Comparison of ENCODE assay signal across 8 cellular contexts in genomic region chr21:44880762-44881585, GRCh38. TPM values are rescaled to one million over a fixed set of nuclear protein-coding genes. Genes with fewer than 3 reads are reported as not detected.
DNase-seq lines count a peak whose midpoint lies in the region; ATAC-seq, FAIRE-seq and TF ChIP-seq lines count a peak whose summit lies in the region.

No MANE protein-coding gene starts in this region.

- no peak overlapping the region for H3K4me2 ChIP-seq in GM12878 (ENCODE audit: control insufficient read depth, insufficient read depth)

- ATAC-seq in CD8-positive, alpha-beta T cell = peak; percentile 59
- peak; percentile 73 for ATAC-seq in GM12878
- ATAC-seq in HG03521 (IDR thresholded peaks at IDR 0.05; ENCODE audit: unreplicated experiment) = no peak
- no peak for ATAC-seq in omental fat pad (ENCODE audit: low FRiP score)

- no peak overlapping the region for H3K4me3 ChIP-seq in CD8-positive, alpha-beta T cell (ENCODE audit: low read depth, low read length)
- no peak overlapping the region for H3K4me3 ChIP-seq in GM12878
- no peak overlapping the region for H3K4me3 ChIP-seq in mucosa of rectum (ENCODE audit: low read length in 2 of 2)

- H3K4me1 Mint-ChIP-seq in CD8-positive, alpha-beta T cell (ENCODE audit: low read depth) = peaks cover 25% of the 10 kb centered on the region

- no peak for TF ChIP-seq CTCF in CD8-positive, alpha-beta T cell (IDR thresholded peaks at IDR 0.05)
- no peak for TF ChIP-seq CTCF in GM12878 (IDR thresholded peaks at IDR 0.05 in 2 of 3, conservative IDR thresholded peaks at IDR 0.05 in 1 of 3; ENCODE audit: control insufficient read depth in 2 of 3, extremely low read depth in 1 of 3, insufficient read depth in 1 of 3, low read depth in 3 of 3, low read length in 3 of 3)
- TF ChIP-seq CTCF in omental fat pad (IDR thresholded peaks at IDR 0.05) = no peak

- SMC1A ChIA-PET in GM12878 (lab: Charles Lee; ENCODE audit: uncharacterized antibody, unreplicated experiment) = interaction anchor here (0.6 to 2.3 kb wide), 6 partner anchors 11 to 1063 kb away, joined by 3 to 6 read pairs (median 4); partner anchors contain the start of gene UBE2G2

- H2AFZ ChIP-seq in GM12878 (ENCODE audit: control insufficient read depth, low read depth, low read length) = peak overlapping the region; percentile 41

- CTCF ChIA-PET in CD8-positive, alpha-beta T cell (lab: Charles Lee) = interaction anchor here (0.6 to 6.2 kb wide), 6 partner anchors 13 to 370 kb away, joined by 3 to 34 read pairs (median 3); no protein-coding TSS in a partner anchor
- CTCF ChIA-PET in GM12878 (lab: Yijun Ruan, JAX) = interaction anchor here (0.6 to 5.2 kb wide), 10 partner anchors 12 to 259 kb away, joined by 3 to 32 read pairs (median 8); partner anchors contain the start of gene UBE2G2

- H3K27ac Mint-ChIP-seq in CD8-positive, alpha-beta T cell = peak overlapping the region; percentile 84

- no peak for TF ChIP-seq POLR2A in GM12878 (IDR thresholded peaks at IDR 0.05; ENCODE audit: low read depth, low read length)

- peaks cover 2% of the 10 kb centered on the region for H3K36me3 ChIP-seq in CD8-positive, alpha-beta T cell (ENCODE audit: insufficient read depth, low read length)
- H3K36me3 ChIP-seq in GM12878 (ENCODE audit: control insufficient read depth in 2 of 2, insufficient read depth in 2 of 2, low read length in 1 of 2) (no peaks in the 10 kb centered on the region; a peak in 2 of 4 replicates), mucosa of rectum (ENCODE audit: control insufficient read depth in 2 of 2, insufficient read depth in 2 of 2, low read length in 2 of 2) (no peaks in the 10 kb centered on the region)

- in situ Hi-C loops in GM12878 (cut with MboI) = loop anchor here (10.0 kb wide), 1 partner anchor 54 kb away; no protein-coding TSS in a partner anchor

- POLR2A ChIA-PET in CD8-positive, alpha-beta T cell (lab: Charles Lee) = interaction anchor here (0.7 to 1.0 kb wide), 2 partner anchors 12 to 35 kb away, joined by 3 read pairs; no protein-coding TSS in a partner anchor
- POLR2A ChIA-PET in GM12878 (lab: Charles Lee) = interaction anchor here (1.3 to 1.5 kb wide), 2 partner anchors 36 to 46 kb away, joined by 5 to 8 read pairs; no protein-coding TSS in a partner anchor

- peaks cover 5% of the 10 kb centered on the region for H3K36me3 Mint-ChIP-seq in CD8-positive, alpha-beta T cell

- no peak for TF ChIP-seq RAD21 in GM12878 (IDR thresholded peaks at IDR 0.05; ENCODE audit: insufficient read depth, low read depth, low read length)

- peak; percentile 83 for FAIRE-seq in GM12878 (lab: Jason Lieb, UNC)

- H3K27me3 ChIP-seq in CD8-positive, alpha-beta T cell (ENCODE audit: insufficient read depth, low read length) = no peaks in the 10 kb centered on the region
- H3K27me3 ChIP-seq in GM12878 (replicated peaks in 1 of 2; ENCODE audit: control insufficient read depth in 2 of 2, insufficient read depth in 2 of 2, low read length in 1 of 2) = no peaks in the 10 kb centered on the region
- no peaks in the 10 kb centered on the region for H3K27me3 ChIP-seq in mucosa of rectum (ENCODE audit: control insufficient read depth in 2 of 2, insufficient read depth in 2 of 2, low read length in 2 of 2)

- no TSS peak for BruUV-seq in GM12878 (replicated peaks; lab: Mats Ljungman, UMichigan)

- no peak overlapping the region for H3K27ac ChIP-seq in CD8-positive, alpha-beta T cell (ENCODE audit: low read depth, low read length)
- H3K27ac ChIP-seq in GM12878 (ENCODE audit: control insufficient read depth, insufficient read depth) (peak overlapping the region; percentile 25), mucosa of rectum (ENCODE audit: low read depth in 2 of 2, low read length in 2 of 2) (peak overlapping the region; percentile 6 to 54)

- peaks cover 24% of the 10 kb centered on the region for H3K4me1 ChIP-seq in CD8-positive, alpha-beta T cell (ENCODE audit: insufficient read depth, low read length)
- H3K4me1 ChIP-seq in GM12878 (ENCODE audit: control insufficient read depth, insufficient read depth, low read length) = peaks cover 36% of the 10 kb centered on the region
- peaks cover 7 to 31% of the 10 kb centered on the region in 2 donors for H3K4me1 ChIP-seq in mucosa of rectum (ENCODE audit: control insufficient read depth in 2 of 2, insufficient read depth in 2 of 2, low read length in 2 of 2)

- no peaks in the 10 kb centered on the region for H3K79me2 ChIP-seq in GM12878 (ENCODE audit: control insufficient read depth, insufficient read depth, low read length)

- no peaks in the 10 kb centered on the region for H3K27me3 Mint-ChIP-seq in CD8-positive, alpha-beta T cell (ENCODE audit: low read depth)

- no peaks in the 10 kb centered on the region for H3K9me3 ChIP-seq in CD8-positive, alpha-beta T cell (ENCODE audit: low read length)
- no peaks in the 10 kb centered on the region for H3K9me3 ChIP-seq in GM12878 (replicated peaks; ENCODE audit: control insufficient read depth, insufficient read depth, low read length)
- H3K9me3 ChIP-seq in mucosa of rectum (ENCODE audit: control insufficient read depth in 2 of 2, low read length in 2 of 2) = no peaks in the 10 kb centered on the region

- no peaks in the 10 kb centered on the region for H3K9me3 Mint-ChIP-seq in CD8-positive, alpha-beta T cell

- DNase-seq in CD8-positive, alpha-beta T cell = no peak
- DNase-seq in MV-4-11 (lab: John Stamatoyannopoulos, UW) (peak; percentile 100), GM12878 (ENCODE audit: low read depth, low spot score) (no peak), omental fat pad (ENCODE audit: low spot score) (no peak), NCI-H187 treated with DMSO at 0.1 percent for 48 hours (lab: John Stamatoyannopoulos, UW) (no peak)
- no peak for DNase-seq in activated CD8-positive, alpha-beta memory T cell treated with anti-CD3 and anti-CD28 coated beads for 24 hours

- peak overlapping the region; percentile 13 for H3K4me3 Mint-ChIP-seq in CD8-positive, alpha-beta T cell

- under 1% methylated on average over 6 of the region's 6 CpGs for WGBS in GM12878 (ENCODE audit: insufficient coverage, insufficient replicate concordance, low lambda C conversion rate, missing lambda C conversion rate)

- H3K9ac ChIP-seq in GM12878 (ENCODE audit: control insufficient read depth, insufficient read depth, low read length) (no peak overlapping the region), mucosa of rectum (ENCODE audit: low read depth in 1 of 2, low read length in 2 of 2) (no peak overlapping the region)

- intact Hi-C loops in CD8-positive, alpha-beta T cell (cut with DNase I, micrococcal nuclease) = no loop called here
- intact Hi-C loops in GM12878 (cut with micrococcal nuclease; ENCODE audit: unreplicated experiment) = no loop called here

- RAD21 ChIA-PET in GM12878 (lab: Charles Lee; ENCODE audit: unreplicated experiment) = interaction anchor here (0.8 to 2.9 kb wide), 4 partner anchors 27 to 64 kb away, joined by 3 to 14 read pairs (median 4); no protein-coding TSS in a partner anchor

- peak in 1 of 2 experiments; percentile 57; a peak in 1 of 4 replicates for TF ChIP-seq EP300 in GM12878 (IDR thresholded peaks at IDR 0.05; ENCODE audit: borderline replicate concordance in 1 of 2, control insufficient read depth in 1 of 2, low read depth in 2 of 2, low read length in 2 of 2)

- H4K20me1 ChIP-seq in GM12878 (ENCODE audit: control insufficient read depth, insufficient read depth) = no peaks in the 10 kb centered on the region

RNA-seq across cellular contexts. Expression of gene PTTG1IP, which starts 7.5 kb away (rescaled TPM):
- 10 to 100 TPM; 71.0 to 73.3 TPM for total RNA-seq in CD8-positive, alpha-beta T cell
- total RNA-seq in GM12878 (2013; cell fraction: nucleolus; rRNA removed) = 40.3 and 40.4 TPM in 2 replicates
- total RNA-seq in GM12878 (2014; rRNA removed) (46.9 and 48.0 TPM in 2 replicates), GM12878 (2014; rRNA removed; fragmentation: Illumina TruSeq; extraction: Trizol) (30.2 and 33.4 TPM in 2 replicates), GM12878 (2021) (45.5 and 46.7 TPM in 2 replicates), omental fat pad (100 to 1,000 TPM; 200 to 241 (median 214) TPM)
- 19.6 TPM for polyA plus RNA-seq in GM12878 (2011; ENCODE audit: low read depth)
- polyA plus RNA-seq in GM12878 (2011; rRNA removed) (44.2 and 49.2 TPM in 2 replicates), GM12878 (2014; fragmentation: Illumina TruSeq; extraction: Trizol) (33.2 and 33.8 TPM in 2 replicates), GM12878 (2014; fragmentation: Nextera tagmentation; extraction: Ambion mirVana) (10 to 100 TPM in 1 of 2 experiments, 1 to 10 TPM in 1; 2.4 to 10.4 TPM), GM12878 (2014; rRNA removed) (39.3 and 43.4 TPM in 2 replicates), GM12878 (2016; fragmentation: Nextera tagmentation; extraction: Ambion mirVana) (10 to 100 TPM; 49.5 to 56.4 TPM)
- 39.6 and 41.6 TPM in 2 replicates for polyA plus RNA-seq in GM12878 (2011; cell fraction: cytosol; rRNA removed)
- polyA plus RNA-seq in GM12878 (2011; cell fraction: nucleus; rRNA removed) = 46.1 and 56.8 TPM in 2 replicates
- 28.3 and 33.6 TPM in 2 replicates for polyA plus RNA-seq in GM12878 (2012)
- 19.2 and 29.2 TPM in 2 replicates for polyA minus RNA-seq in GM12878 (2011; rRNA and poly(A)+ RNA removed)
- polyA minus RNA-seq in GM12878 (2011; cell fraction: cytosol; rRNA and poly(A)+ RNA removed) = 16.7 and 22.1 TPM in 2 replicates
- polyA minus RNA-seq in GM12878 (2011; cell fraction: nucleus; rRNA and poly(A)+ RNA removed) = 11.8 and 15.6 TPM in 2 replicates

RNA-seq across cellular contexts. Expression of gene ITGB2, which starts 39.7 kb away (rescaled TPM):
- 100 to 1,000 TPM; 234 to 245 TPM for total RNA-seq in CD8-positive, alpha-beta T cell
- total RNA-seq in GM12878 (2013; cell fraction: nucleolus; rRNA removed) = 316 and 431 TPM in 2 replicates
- total RNA-seq in GM12878 (2014; rRNA removed) (85.3 and 101 TPM in 2 replicates), GM12878 (2014; rRNA removed; fragmentation: Illumina TruSeq; extraction: Trizol) (25.2 and 31.3 TPM in 2 replicates), GM12878 (2021) (162 and 172 TPM in 2 replicates), omental fat pad (100 to 1,000 TPM in 3 of 4 donors, 10 to 100 TPM in 1; 98.5 to 581 (median 217) TPM)
- polyA plus RNA-seq in GM12878 (2011; ENCODE audit: low read depth) = 46.7 TPM
- polyA plus RNA-seq in GM12878 (2011; rRNA removed) (31.3 and 57.2 TPM in 2 replicates), GM12878 (2014; fragmentation: Illumina TruSeq; extraction: Trizol) (17.2 and 38.7 TPM in 2 replicates), GM12878 (2014; fragmentation: Nextera tagmentation; extraction: Ambion mirVana) (10 to 100 TPM in 1 of 2 experiments, 1 to 10 TPM in 1; 8.0 to 19.8 TPM), GM12878 (2014; rRNA removed) (60.6 and 67.5 TPM in 2 replicates), GM12878 (2016; fragmentation: Nextera tagmentation; extraction: Ambion mirVana) (100 to 1,000 TPM; 120 to 128 TPM)
- 131 and 135 TPM in 2 replicates for polyA plus RNA-seq in GM12878 (2011; cell fraction: cytosol; rRNA removed)
- 271 and 308 TPM in 2 replicates for polyA plus RNA-seq in GM12878 (2011; cell fraction: nucleus; rRNA removed)
- polyA plus RNA-seq in GM12878 (2012) = 78.4 and 88.1 TPM in 2 replicates
- 34.5 and 84.6 TPM in 2 replicates for polyA minus RNA-seq in GM12878 (2011; rRNA and poly(A)+ RNA removed)
- 49.2 and 68.0 TPM in 2 replicates for polyA minus RNA-seq in GM12878 (2011; cell fraction: cytosol; rRNA and poly(A)+ RNA removed)
- polyA minus RNA-seq in GM12878 (2011; cell fraction: nucleus; rRNA and poly(A)+ RNA removed) = 58.9 and 82.0 TPM in 2 replicates

RNA-seq across cellular contexts. Expression of gene SLX9, which starts 58.9 kb away (rescaled TPM):
- total RNA-seq in CD8-positive, alpha-beta T cell = 10 to 100 TPM in 1 of 2 experiments, 1 to 10 TPM in 1; 8.2 to 10.0 TPM
- total RNA-seq in GM12878 (2013; cell fraction: nucleolus; rRNA removed) = 6.2 and 8.6 TPM in 2 replicates
- total RNA-seq in GM12878 (2014; rRNA removed) (39.4 and 40.2 TPM in 2 replicates), GM12878 (2014; rRNA removed; fragmentation: Illumina TruSeq; extraction: Trizol) (17.0 and 18.0 TPM in 2 replicates), GM12878 (2021) (81.3 and 83.2 TPM in 2 replicates), omental fat pad (10 to 100 TPM; 11.9 to 26.2 (median 16.1) TPM)
- 6.3 TPM for polyA plus RNA-seq in GM12878 (2011; ENCODE audit: low read depth)
- polyA plus RNA-seq in GM12878 (2011; rRNA removed) (14.8 and 27.7 TPM in 2 replicates), GM12878 (2014; fragmentation: Illumina TruSeq; extraction: Trizol) (1.7 and 5.9 TPM in 2 replicates), GM12878 (2014; fragmentation: Nextera tagmentation; extraction: Ambion mirVana) (1 to 10 TPM in 1 of 2 experiments, under 1 TPM in 1; 0.69 to 5.5 TPM), GM12878 (2014; rRNA removed) (53.6 and 62.2 TPM in 2 replicates), GM12878 (2016; fragmentation: Nextera tagmentation; extraction: Ambion mirVana) (10 to 100 TPM; 69.2 to 75.5 TPM)
- polyA plus RNA-seq in GM12878 (2011; cell fraction: cytosol; rRNA removed) = 32.2 and 59.0 TPM in 2 replicates
- 33.4 and 49.2 TPM in 2 replicates for polyA plus RNA-seq in GM12878 (2011; cell fraction: nucleus; rRNA removed)
- 22.6 and 22.7 TPM in 2 replicates for polyA plus RNA-seq in GM12878 (2012)
- 10.2 and 16.9 TPM in 2 replicates for polyA minus RNA-seq in GM12878 (2011; rRNA and poly(A)+ RNA removed)
- polyA minus RNA-seq in GM12878 (2011; cell fraction: cytosol; rRNA and poly(A)+ RNA removed) = 12.4 and 18.7 TPM in 2 replicates
- 2.8 and 6.0 TPM in 2 replicates for polyA minus RNA-seq in GM12878 (2011; cell fraction: nucleus; rRNA and poly(A)+ RNA removed)

Comparison
In these comparisons a context has a peak if more than half of its experiments do, and no peak if none do; other contexts are left out.
1. ATAC-seq: peak in CD8-positive, alpha-beta T cell (single experiment) and GM12878 (single experiment); none in HG03521 (single experiment) and omental fat pad (single experiment).